Comparison of ENCODE assay signal across 1 cellular context in the genomic region with DNA sequence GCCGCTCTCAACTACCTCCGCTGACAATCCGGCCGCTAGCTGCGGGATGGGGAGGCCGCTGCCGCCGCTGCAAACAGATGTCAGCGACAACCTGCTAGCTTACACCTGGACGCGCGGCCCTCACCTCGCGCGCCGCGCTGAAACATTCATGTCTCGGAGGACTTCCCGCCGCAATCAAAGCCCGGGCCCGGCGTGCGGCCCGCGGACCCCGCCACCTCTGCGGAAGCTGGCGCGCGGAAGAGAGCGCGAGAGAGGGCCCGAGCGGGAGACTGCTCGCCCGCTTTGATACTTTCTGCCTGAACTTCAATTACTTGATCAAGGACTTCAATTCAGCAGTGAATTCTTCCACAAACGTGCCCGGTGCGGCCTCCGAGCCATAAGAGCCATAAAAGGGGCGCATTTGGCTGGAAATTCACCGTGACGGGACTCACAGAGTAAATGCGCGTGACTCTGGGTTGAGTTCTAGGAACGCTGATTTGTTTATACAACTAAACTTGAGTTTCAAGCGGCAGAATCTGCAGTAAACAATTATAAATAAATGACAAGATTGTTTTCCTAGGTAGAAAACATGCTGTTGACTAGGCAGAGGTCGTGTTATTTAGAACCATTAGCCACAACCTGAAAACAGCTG.
TF ChIP-seq lines count a peak whose summit lies in the region.

No MANE protein-coding gene starts in this region.

TF ChIP-seq in H1, 55 proteins besides CTCF, POLR2A, EP300 and RAD21:
- TF ChIP-seq RNF2 (IDR thresholded peaks at IDR 0.05; ENCODE audit: borderline replicate concordance, low read depth, low read length, missing control alignments, poor library complexity, severe bottlenecking) = no peak
- TF ChIP-seq, protein P1, sequence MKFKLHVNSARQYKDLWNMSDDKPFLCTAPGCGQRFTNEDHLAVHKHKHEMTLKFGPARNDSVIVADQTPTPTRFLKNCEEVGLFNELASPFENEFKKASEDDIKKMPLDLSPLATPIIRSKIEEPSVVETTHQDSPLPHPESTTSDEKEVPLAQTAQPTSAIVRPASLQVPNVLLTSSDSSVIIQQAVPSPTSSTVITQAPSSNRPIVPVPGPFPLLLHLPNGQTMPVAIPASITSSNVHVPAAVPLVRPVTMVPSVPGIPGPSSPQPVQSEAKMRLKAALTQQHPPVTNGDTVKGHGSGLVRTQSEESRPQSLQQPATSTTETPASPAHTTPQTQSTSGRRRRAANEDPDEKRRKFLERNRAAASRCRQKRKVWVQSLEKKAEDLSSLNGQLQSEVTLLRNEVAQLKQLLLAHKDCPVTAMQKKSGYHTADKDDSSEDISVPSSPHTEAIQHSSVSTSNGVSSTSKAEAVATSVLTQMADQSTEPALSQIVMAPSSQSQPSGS (IDR thresholded peaks at IDR 0.05; ENCODE audit: low read length) = no peak
- TF ChIP-seq TCF12 (IDR thresholded peaks at IDR 0.05; ENCODE audit: low read depth, low read length) = 0 out of 2 replicates have a peak, but pooled peaks have one; percentile 50
- TF ChIP-seq POU5F1 (IDR thresholded peaks at IDR 0.05; ENCODE audit: low read depth, low read length) = no peak
- TF ChIP-seq GTF2F1 (IDR thresholded peaks at IDR 0.05; ENCODE audit: borderline replicate concordance, low read depth, low read length) = no peak
- no peak for TF ChIP-seq CHD7 (IDR thresholded peaks at IDR 0.05; ENCODE audit: insufficient replicate concordance, low read length)
- TF ChIP-seq EZH2 (IDR thresholded peaks at IDR 0.05; ENCODE audit: low read depth, low read length, severe bottlenecking) = peak; percentile 57
- no peak for TF ChIP-seq CTBP2 (IDR thresholded peaks at IDR 0.05; ENCODE audit: borderline replicate concordance, insufficient read depth, insufficient read length, low read length)
- peak; percentile 86 for TF ChIP-seq MAX (IDR thresholded peaks at IDR 0.05)
- no peak for TF ChIP-seq JUN (IDR thresholded peaks at IDR 0.05; ENCODE audit: low read depth, low read length)
- TF ChIP-seq TEAD4 (IDR thresholded peaks at IDR 0.05; ENCODE audit: low read depth, low read length) = no peak
- TF ChIP-seq CHD2 (IDR thresholded peaks at IDR 0.05; ENCODE audit: low read length) = 0 out of 2 replicates have a peak, but pooled peaks have one; percentile 12
- no peak for TF ChIP-seq ZNF274 (IDR thresholded peaks at IDR 0.05; ENCODE audit: borderline replicate concordance, extremely low read depth, low read length)
- TF ChIP-seq MAFK (IDR thresholded peaks at IDR 0.05; ENCODE audit: low read depth, low read length) = no peak
- no peak for TF ChIP-seq CBX8 (IDR thresholded peaks at IDR 0.05; ENCODE audit: borderline replicate concordance, low read depth, low read length)
- TF ChIP-seq, protein P2, sequence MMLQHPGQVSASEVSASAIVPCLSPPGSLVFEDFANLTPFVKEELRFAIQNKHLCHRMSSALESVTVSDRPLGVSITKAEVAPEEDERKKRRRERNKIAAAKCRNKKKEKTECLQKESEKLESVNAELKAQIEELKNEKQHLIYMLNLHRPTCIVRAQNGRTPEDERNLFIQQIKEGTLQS (IDR thresholded peaks at IDR 0.05; ENCODE audit: insufficient read depth, low read depth, low read length) = no peak
- no peak for TF ChIP-seq CHD1 (IDR thresholded peaks at IDR 0.05; ENCODE audit: low read depth, low read length)
- TF ChIP-seq YY1 (IDR thresholded peaks at IDR 0.05; ENCODE audit: low read depth, low read length) = no peak
- no peak for TF ChIP-seq CEBPB (IDR thresholded peaks at IDR 0.05; ENCODE audit: low read depth, low read length)
- TF ChIP-seq BRCA1 (IDR thresholded peaks at IDR 0.05; ENCODE audit: low read depth, low read length) = no peak
- TF ChIP-seq JUND (IDR thresholded peaks at IDR 0.05; ENCODE audit: low read length) = no peak
- TF ChIP-seq SRF (IDR thresholded peaks at IDR 0.05; ENCODE audit: low read depth, low read length) = no peak
- no peak for TF ChIP-seq SAP30 (IDR thresholded peaks at IDR 0.05; ENCODE audit: insufficient read depth, insufficient replicate concordance, low read length)
- TF ChIP-seq KDM5A (IDR thresholded peaks at IDR 0.05; ENCODE audit: low read length) = no peak
- TF ChIP-seq TAF7 (optimal IDR thresholded peaks at IDR 0.05; ENCODE audit: borderline replicate concordance, low read depth, low read length) = no peak
- TF ChIP-seq GABPA (IDR thresholded peaks at IDR 0.05; ENCODE audit: borderline replicate concordance, insufficient read depth, low read length) = no peak
- no peak for TF ChIP-seq NANOG (IDR thresholded peaks at IDR 0.05; ENCODE audit: insufficient read depth, low read depth, low read length, poor library complexity, severe bottlenecking)
- no peak for TF ChIP-seq NRF1 (IDR thresholded peaks at IDR 0.05; ENCODE audit: low read depth, low read length)
- no peak for TF ChIP-seq SIX5 (IDR thresholded peaks at IDR 0.05; ENCODE audit: low read depth, low read length)
- no peak for TF ChIP-seq SP1 (IDR thresholded peaks at IDR 0.05; ENCODE audit: low read depth, low read length)
- no peak for TF ChIP-seq BCL11A (IDR thresholded peaks at IDR 0.05; ENCODE audit: low read depth in 2 of 2, low read length in 2 of 2)
- no peak for TF ChIP-seq CBX5 (IDR thresholded peaks at IDR 0.05; ENCODE audit: low read depth, low read length)
- TF ChIP-seq RBBP5 (IDR thresholded peaks at IDR 0.05; ENCODE audit: borderline replicate concordance, low read depth, low read length) = no peak; the same call in 1 of the 2 replicates
- peak; percentile 70 for TF ChIP-seq SUZ12 (IDR thresholded peaks at IDR 0.05; ENCODE audit: low read length)
- no peak for TF ChIP-seq RFX5 (IDR thresholded peaks at IDR 0.05; ENCODE audit: borderline replicate concordance, low read depth, low read length)
- TF ChIP-seq HDAC6 (IDR thresholded peaks at IDR 0.05; ENCODE audit: low read depth, low read length) = no peak
- no peak for TF ChIP-seq EGR1 (IDR thresholded peaks at IDR 0.05; ENCODE audit: borderline replicate concordance, low read depth, low read length)
- no peak for TF ChIP-seq CREB1 (IDR thresholded peaks at IDR 0.05)
- peak; percentile 67 for TF ChIP-seq KDM4A (IDR thresholded peaks at IDR 0.05; ENCODE audit: low read depth, low read length, severe bottlenecking)
- TF ChIP-seq PHF8 (conservative IDR thresholded peaks at IDR 0.05; ENCODE audit: low read depth, low read length) = no peak
- no peak for TF ChIP-seq POLR2AphosphoS5 (IDR thresholded peaks at IDR 0.05; ENCODE audit: low read depth, low read length)
- no peak for TF ChIP-seq SP2 (IDR thresholded peaks at IDR 0.05; ENCODE audit: low read length)
- peak; percentile 9; the same call in 1 of the 2 replicates for TF ChIP-seq TBP (IDR thresholded peaks at IDR 0.05; ENCODE audit: low read depth, low read length)
- TF ChIP-seq BACH1 (IDR thresholded peaks at IDR 0.05; ENCODE audit: low read length) = no peak
- TF ChIP-seq SP4 (IDR thresholded peaks at IDR 0.05; ENCODE audit: low read length) = no peak
- no peak for TF ChIP-seq RXRA (IDR thresholded peaks at IDR 0.05; ENCODE audit: insufficient read depth, low read depth, low read length)
- TF ChIP-seq, protein P3, sequence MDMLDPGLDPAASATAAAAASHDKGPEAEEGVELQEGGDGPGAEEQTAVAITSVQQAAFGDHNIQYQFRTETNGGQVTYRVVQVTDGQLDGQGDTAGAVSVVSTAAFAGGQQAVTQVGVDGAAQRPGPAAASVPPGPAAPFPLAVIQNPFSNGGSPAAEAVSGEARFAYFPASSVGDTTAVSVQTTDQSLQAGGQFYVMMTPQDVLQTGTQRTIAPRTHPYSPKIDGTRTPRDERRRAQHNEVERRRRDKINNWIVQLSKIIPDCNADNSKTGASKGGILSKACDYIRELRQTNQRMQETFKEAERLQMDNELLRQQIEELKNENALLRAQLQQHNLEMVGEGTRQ (IDR thresholded peaks at IDR 0.05; ENCODE audit: low read length) = no peak
- TF ChIP-seq ASH2L (IDR thresholded peaks at IDR 0.05; ENCODE audit: low read length) = peak; percentile 82
- TF ChIP-seq HDAC2 (IDR thresholded peaks at IDR 0.05; ENCODE audit: borderline replicate concordance in 1 of 2, low read depth in 2 of 2, low read length in 2 of 2) = no peak
- no peak for TF ChIP-seq SIRT6 (IDR thresholded peaks at IDR 0.05; ENCODE audit: low read length)
- 0 out of 4 replicates have a peak, but pooled peaks of 1 of the 2 experiments have one; percentile 39 for TF ChIP-seq SIN3A (conservative IDR thresholded peaks at IDR 0.05 in 1 of 2, IDR thresholded peaks at IDR 0.05 in 1 of 2; ENCODE audit: low read depth in 1 of 2, low read length in 2 of 2)
- TF ChIP-seq, protein P4, sequence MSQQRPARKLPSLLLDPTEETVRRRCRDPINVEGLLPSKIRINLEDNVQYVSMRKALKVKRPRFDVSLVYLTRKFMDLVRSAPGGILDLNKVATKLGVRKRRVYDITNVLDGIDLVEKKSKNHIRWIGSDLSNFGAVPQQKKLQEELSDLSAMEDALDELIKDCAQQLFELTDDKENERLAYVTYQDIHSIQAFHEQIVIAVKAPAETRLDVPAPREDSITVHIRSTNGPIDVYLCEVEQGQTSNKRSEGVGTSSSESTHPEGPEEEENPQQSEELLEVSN (IDR thresholded peaks at IDR 0.05) = peak; percentile 93
- TF ChIP-seq FOSL1 (IDR thresholded peaks at IDR 0.05; ENCODE audit: insufficient read depth, low read depth, low read length) = no peak
- 0 out of 2 replicates have a peak, but pooled peaks have one; percentile 41 for TF ChIP-seq TAF1 (IDR thresholded peaks at IDR 0.05; ENCODE audit: low read depth, low read length)
- no peak for TF ChIP-seq KDM1A (IDR thresholded peaks at IDR 0.05; ENCODE audit: borderline replicate concordance, low read length)
